Comparison of ENCODE assay signal across 33 cellular contexts in the genomic region with DNA sequence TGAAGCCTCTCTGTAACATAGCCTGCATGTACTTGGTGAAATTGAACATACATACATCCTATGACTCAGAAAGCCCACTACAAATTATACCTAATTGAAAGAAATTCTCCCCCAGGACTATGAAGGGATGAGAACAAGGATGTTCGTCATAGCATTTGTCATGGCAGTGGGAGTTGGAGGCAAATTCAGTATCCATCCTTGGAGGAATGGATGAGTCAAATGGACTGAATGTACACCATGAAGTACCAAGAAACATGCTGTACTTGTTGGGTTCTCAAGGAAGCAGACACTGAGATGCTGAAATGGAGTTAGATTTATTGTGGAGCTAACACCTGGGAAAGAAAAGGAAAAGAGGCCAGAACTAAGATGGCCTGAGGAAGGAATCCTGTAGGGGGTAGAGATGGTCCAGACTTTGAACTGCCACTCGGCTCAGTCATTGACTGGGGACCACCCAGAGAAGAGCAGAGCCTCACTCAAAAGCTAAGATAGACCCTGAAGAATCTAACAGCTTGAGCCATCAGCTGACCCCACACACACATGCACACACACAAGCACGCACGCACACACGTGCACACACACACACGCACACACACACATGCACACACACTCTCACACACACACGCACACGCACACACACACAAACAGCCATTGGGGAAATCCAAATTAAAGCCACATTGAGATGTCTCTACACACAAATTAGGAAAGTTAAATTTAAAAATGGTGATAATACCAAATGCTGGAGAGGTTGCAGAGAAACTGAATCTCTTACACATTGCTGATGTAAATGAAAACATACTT. TPM values are rescaled to one million over a fixed set of nuclear protein-coding genes. Genes with fewer than 3 reads are reported as not detected.
"Had no signal": no experiment of that assay in that cellular context is flagged by ENCODE, and none has a peak within 500 bp of the region (broad histone marks: within the 10 kb centered on the region; RNA-seq: fewer than 3 reads in every experiment).

No MANE protein-coding gene starts in this region.

- H3K4me1 ChIP-seq: ascending aorta, colonic mucosa had no signal

- H3K36me3 ChIP-seq: adrenal gland, ascending aorta, cardiac muscle cell, colonic mucosa, left ventricle myocardium inferior, neural progenitor cell, thyroid gland, upper lobe of right lung had no signal

- ATAC-seq: activated CD8-positive, alpha-beta memory T cell treated with anti-CD3 and anti-CD28 coated beads, Interleukin-2, amount 10 ng/mL, durations not matched to agents 7 days and 5 days; activated CD8-positive, alpha-beta T cell treated with anti-CD3 and anti-CD28 coated beads, Interleukin-2, amount 10 ng/mL, durations not matched to agents 7 days and 5 days; effector memory CD8-positive, alpha-beta T cell; natural killer cell; sciatic nerve; stimulated activated memory B cell treated with anti-CD40 and anti-IgM and Interleukin-4, amounts not matched to agents 10 μg/mL and 1 μg/mL and 100 μg/mL, for 72 hours; stimulated activated naive CD8-positive, alpha-beta T cell treated with anti-CD3 and anti-CD28 coated beads, Interleukin-15, amount 100 ng/mL, for 72 hours; upper lobe of right lung; WTC11 had no signal

- H3K9me3 Mint-ChIP-seq: natural killer cell, neural progenitor cell had no signal

- H3K27me3 Mint-ChIP-seq: stimulated activated memory B cell treated with anti-CD40 and anti-IgM and Interleukin-4, amounts not matched to agents 10 μg/mL and 1 μg/mL and 100 μg/mL, for 72 hours; stimulated activated naive CD8-positive, alpha-beta T cell treated with anti-CD3 and anti-CD28 coated beads, Interleukin-15, amount 100 ng/mL, for 72 hours had no signal

- H3K27me3 ChIP-seq: adrenal gland, ascending aorta, cardiac muscle cell, colonic mucosa, thyroid gland, upper lobe of right lung had no signal

- H3K4me3 Mint-ChIP-seq: activated CD8-positive, alpha-beta memory T cell treated with anti-CD3 and anti-CD28 coated beads, Interleukin-2, amount 10 ng/mL, durations not matched to agents 7 days and 5 days; activated CD8-positive, alpha-beta T cell treated with anti-CD3 and anti-CD28 coated beads, Interleukin-2, amount 10 ng/mL, durations not matched to agents 7 days and 5 days; activated naive CD8-positive, alpha-beta T cell treated with anti-CD3 and anti-CD28 coated beads for 36 hours; brain; effector memory CD8-positive, alpha-beta T cell; natural killer cell; neural progenitor cell; stimulated activated memory B cell treated with anti-CD40 and anti-IgM and Interleukin-4, amounts not matched to agents 10 μg/mL and 1 μg/mL and 100 μg/mL, for 72 hours; stimulated activated naive CD8-positive, alpha-beta T cell treated with anti-CD3 and anti-CD28 coated beads, Interleukin-15, amount 100 ng/mL, for 72 hours; WTC11 had no signal

- H3K9ac ChIP-seq: neural progenitor cell had no signal

- H3K36me3 Mint-ChIP-seq: activated naive CD8-positive, alpha-beta T cell treated with anti-CD3 and anti-CD28 coated beads for 36 hours; brain; neural progenitor cell; stimulated activated memory B cell treated with anti-CD40 and anti-IgM and Interleukin-4, amounts not matched to agents 10 μg/mL and 1 μg/mL and 100 μg/mL, for 72 hours had no signal

- DNase-seq: activated CD4-positive, alpha-beta T cell treated with anti-CD3 and anti-CD28 coated beads for 1 hour; activated CD8-positive, alpha-beta memory T cell treated with anti-CD3 and anti-CD28 coated beads, Interleukin-2, amount 10 ng/mL, durations not matched to agents 7 days and 5 days; activated CD8-positive, alpha-beta T cell treated with anti-CD3 and anti-CD28 coated beads, Interleukin-2, amount 10 ng/mL, durations not matched to agents 7 days and 5 days; activated naive CD4-positive, alpha-beta T cell treated with Interleukin-2 at 50 U/mL for 16 hours; activated naive CD8-positive, alpha-beta T cell treated with anti-CD3 and anti-CD28 coated beads for 36 hours; activated T-cell treated with anti-CD3 and anti-CD28 coated beads, Interleukin-2, amount 50 U/mL, for 48 hours; adrenal gland; cerebellar nuclear complex; colonic mucosa; effector memory CD8-positive, alpha-beta T cell; erythroblast; left ventricle myocardium inferior; mesendoderm; natural killer cell; occipital lobe; stimulated activated CD4-positive, alpha-beta T cell treated with anti-CD3 and anti-CD28 coated beads, Interleukin-1b, Interleukin-23, amount 100 ng/mL, for 48 hours; stimulated activated CD4-positive, alpha-beta T cell treated with anti-CD3 and anti-CD28 coated beads, Interleukin-4, amount 100 ng/mL, for 4 hours; stimulated activated CD8-positive, alpha-beta memory T cell treated with anti-CD3 and anti-CD28 coated beads, Interleukin-4, amount 100 ng/mL, for 48 hours; stimulated activated naive CD8-positive, alpha-beta T cell treated with anti-CD3 and anti-CD28 coated beads, Interleukin-15, amount 100 ng/mL, for 72 hours; substantia nigra; T-helper 2 cell; thyroid gland; upper lobe of right lung had no signal

- H3K27ac ChIP-seq: adrenal gland, ascending aorta, cardiac muscle cell, colonic mucosa, left ventricle myocardium inferior, neural progenitor cell, thyroid gland, upper lobe of right lung had no signal

- H3K9me3 ChIP-seq: ascending aorta, colonic mucosa, thyroid gland, upper lobe of right lung had no signal

- H2AFZ ChIP-seq: neural progenitor cell had no signal

- H3K4me3 ChIP-seq: adrenal gland, ascending aorta, cardiac muscle cell, colonic mucosa, left ventricle myocardium inferior, lung, neural progenitor cell, smooth muscle cell, thyroid gland, upper lobe of right lung had no signal

- H3K4me2 ChIP-seq: neural progenitor cell, smooth muscle cell had no signal

- H3K27ac Mint-ChIP-seq: activated CD8-positive, alpha-beta memory T cell treated with anti-CD3 and anti-CD28 coated beads, Interleukin-2, amount 10 ng/mL, durations not matched to agents 7 days and 5 days; activated CD8-positive, alpha-beta T cell treated with anti-CD3 and anti-CD28 coated beads, Interleukin-2, amount 10 ng/mL, durations not matched to agents 7 days and 5 days; activated naive CD8-positive, alpha-beta T cell treated with anti-CD3 and anti-CD28 coated beads for 36 hours; brain; effector memory CD8-positive, alpha-beta T cell; natural killer cell; neural progenitor cell; stimulated activated memory B cell treated with anti-CD40 and anti-IgM and Interleukin-4, amounts not matched to agents 10 μg/mL and 1 μg/mL and 100 μg/mL, for 72 hours; stimulated activated naive CD8-positive, alpha-beta T cell treated with anti-CD3 and anti-CD28 coated beads, Interleukin-15, amount 100 ng/mL, for 72 hours; WTC11 had no signal

RNA-seq across cellular contexts. Expression of a gene that starts 22.3 kb away (rescaled TPM):
- total RNA-seq: activated CD8-positive, alpha-beta memory T cell treated with anti-CD3 and anti-CD28 coated beads, Interleukin-2, amount 10 ng/mL, durations not matched to agents 7 days and 5 days; activated CD8-positive, alpha-beta T cell treated with anti-CD3 and anti-CD28 coated beads, Interleukin-2, amount 10 ng/mL, durations not matched to agents 7 days and 5 days; activated naive CD8-positive, alpha-beta T cell treated with anti-CD3 and anti-CD28 coated beads for 36 hours; frontal cortex; natural killer cell; occipital lobe; sciatic nerve; smooth muscle cell had no signal
- polyA plus RNA-seq: cardiac muscle cell, smooth muscle cell had no signal
